Comparison of ENCODE assay signal across 1 cellular context in genomic region chr20:10987651-10988383, GRCh38.
TF ChIP-seq lines count a peak whose summit lies in the region.

No MANE protein-coding gene starts in this region.

TF ChIP-seq in SK-N-SH, 30 proteins besides CTCF, POLR2A, EP300 and RAD21 (continued from another document):
- TF ChIP-seq CHD2 (IDR thresholded peaks at IDR 0.05; ENCODE audit: low read length, partially characterized antibody) (no peak), RFX5 (IDR thresholded peaks at IDR 0.05; ENCODE audit: low read length) (no peak), TEAD4 (IDR thresholded peaks at IDR 0.05; ENCODE audit: borderline replicate concordance, insufficient read depth) (peak; percentile 11; the same call in 1 of the 2 replicates), NFIC (IDR thresholded peaks at IDR 0.05; ENCODE audit: borderline replicate concordance) (peak; percentile 47; the same call in 1 of the 2 replicates), RXRA (IDR thresholded peaks at IDR 0.05; ENCODE audit: borderline replicate concordance, low read depth) (no peak), FOXJ3 (CRISPR knock-in tag; IDR thresholded peaks at IDR 0.05) (no peak), USF2 (IDR thresholded peaks at IDR 0.05; ENCODE audit: borderline replicate concordance, low read depth, low read length) (no peak), JUND (IDR thresholded peaks at IDR 0.05) (0 out of 2 replicates have a peak, but pooled peaks have one; percentile 25), FOXM1 (IDR thresholded peaks at IDR 0.05; ENCODE audit: low read depth) (no peak), USF1 (IDR thresholded peaks at IDR 0.05; ENCODE audit: borderline replicate concordance, low read depth) (no peak), MEF2A (IDR thresholded peaks at IDR 0.05; ENCODE audit: borderline replicate concordance, low read depth) (no peak), POLR2AphosphoS5 (IDR thresholded peaks at IDR 0.05; ENCODE audit: low read depth, low read length) (0 out of 2 replicates have a peak, but pooled peaks have one; percentile 17)
- TF ChIP-seq, protein P1, sequence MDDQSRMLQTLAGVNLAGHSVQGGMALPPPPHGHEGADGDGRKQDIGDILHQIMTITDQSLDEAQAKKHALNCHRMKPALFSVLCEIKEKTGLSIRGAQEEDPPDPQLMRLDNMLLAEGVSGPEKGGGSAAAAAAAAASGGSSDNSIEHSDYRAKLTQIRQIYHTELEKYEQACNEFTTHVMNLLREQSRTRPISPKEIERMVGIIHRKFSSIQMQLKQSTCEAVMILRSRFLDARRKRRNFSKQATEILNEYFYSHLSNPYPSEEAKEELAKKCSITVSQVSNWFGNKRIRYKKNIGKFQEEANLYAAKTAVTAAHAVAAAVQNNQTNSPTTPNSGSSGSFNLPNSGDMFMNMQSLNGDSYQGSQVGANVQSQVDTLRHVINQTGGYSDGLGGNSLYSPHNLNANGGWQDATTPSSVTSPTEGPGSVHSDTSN (IDR thresholded peaks at IDR 0.05), result peak; percentile 75
- TF ChIP-seq, protein P2, sequence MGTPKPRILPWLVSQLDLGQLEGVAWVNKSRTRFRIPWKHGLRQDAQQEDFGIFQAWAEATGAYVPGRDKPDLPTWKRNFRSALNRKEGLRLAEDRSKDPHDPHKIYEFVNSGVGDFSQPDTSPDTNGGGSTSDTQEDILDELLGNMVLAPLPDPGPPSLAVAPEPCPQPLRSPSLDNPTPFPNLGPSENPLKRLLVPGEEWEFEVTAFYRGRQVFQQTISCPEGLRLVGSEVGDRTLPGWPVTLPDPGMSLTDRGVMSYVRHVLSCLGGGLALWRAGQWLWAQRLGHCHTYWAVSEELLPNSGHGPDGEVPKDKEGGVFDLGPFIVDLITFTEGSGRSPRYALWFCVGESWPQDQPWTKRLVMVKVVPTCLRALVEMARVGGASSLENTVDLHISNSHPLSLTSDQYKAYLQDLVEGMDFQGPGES (IDR thresholded peaks at IDR 0.05; ENCODE audit: low read depth, low read length), result no peak
- TF ChIP-seq, protein P3, sequence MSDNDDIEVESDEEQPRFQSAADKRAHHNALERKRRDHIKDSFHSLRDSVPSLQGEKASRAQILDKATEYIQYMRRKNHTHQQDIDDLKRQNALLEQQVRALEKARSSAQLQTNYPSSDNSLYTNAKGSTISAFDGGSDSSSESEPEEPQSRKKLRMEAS (IDR thresholded peaks at IDR 0.05; ENCODE audit: low read depth), result no peak
